Comparison of ENCODE assay signal across 1 cellular context in genomic region chr17:850086-850827, GRCh38.
TF ChIP-seq lines count a peak whose summit lies in the region.

No MANE protein-coding gene starts in this region.

TF ChIP-seq in IMR-90, 13 proteins besides CTCF, POLR2A, EP300 and RAD21:
- TF ChIP-seq SMC3 (IDR thresholded peaks at IDR 0.05; ENCODE audit: low read depth, low read length) = no peak
- TF ChIP-seq BHLHE40 (IDR thresholded peaks at IDR 0.05; ENCODE audit: low read depth, low read length) = no peak
- TF ChIP-seq FOS (IDR thresholded peaks at IDR 0.05; ENCODE audit: low read depth, low read length) = no peak
- TF ChIP-seq CEBPB (IDR thresholded peaks at IDR 0.05; ENCODE audit: low read depth, low read length) = no peak
- no peak for TF ChIP-seq MAZ (IDR thresholded peaks at IDR 0.05; ENCODE audit: borderline replicate concordance, low read depth, low read length)
- TF ChIP-seq USF2 (IDR thresholded peaks at IDR 0.05; ENCODE audit: low read depth, low read length) = no peak
- no peak for TF ChIP-seq RCOR1 (IDR thresholded peaks at IDR 0.05; ENCODE audit: insufficient replicate concordance, low read length)
- no peak for TF ChIP-seq MXI1 (IDR thresholded peaks at IDR 0.05; ENCODE audit: borderline replicate concordance, low read depth, low read length)
- TF ChIP-seq ELK1 (IDR thresholded peaks at IDR 0.05; ENCODE audit: borderline replicate concordance, low read depth, low read length) = no peak
